In genomic region chr11:66546368-66546965, GRCh38 we compare ENCODE assay signal across 8 cellular contexts. TPM values are rescaled to one million over a fixed set of nuclear protein-coding genes. Genes with fewer than 3 reads are reported as not detected.
DNase-seq lines count a peak whose midpoint lies in the region; TF ChIP-seq lines count a peak whose summit lies in the region.

ACTN3 (plus strand) TSS chr11:66546903; CDS start chr11:66546938, 35 bp downstream.

- H3K9ac ChIP-seq in colonic mucosa (ENCODE audit: low read depth in 2 of 2, low read length in 2 of 2) (peak within 1 kb of the TSS; percentile 76 to 95), mesendoderm (ENCODE audit: low read length) (peak within 1 kb of the TSS; percentile 93)

- H3K4me1 Mint-ChIP-seq in Caco-2 (ENCODE audit: low read depth, unreplicated experiment): peaks cover 15% of the 10 kb centered on the region

- H3K4me2 ChIP-seq in mesendoderm (ENCODE audit: low read length): peak within 1 kb of the TSS; percentile 78

- TF ChIP-seq CTCF in Caco-2 (IDR thresholded peaks at IDR 0.05; ENCODE audit: insufficient read depth in 1 of 2, low read depth in 1 of 2, low read length in 1 of 2, severe bottlenecking in 1 of 2, unreplicated experiment in 1 of 2): no peak
- TF ChIP-seq CTCF in colonic mucosa (IDR thresholded peaks at IDR 0.05): no peak

- H3K79me2 ChIP-seq in mesendoderm (ENCODE audit: control insufficient read depth, insufficient read depth, low read length): no peaks in the 10 kb centered on the region

- no CpG with 5 or more reads among the region's 37 CpGs for WGBS in mesendoderm (ENCODE audit: extremely low coverage, insufficient coverage, low lambda C conversion rate)

- no peaks in the 10 kb centered on the region for H3K9me3 Mint-ChIP-seq in Caco-2 (ENCODE audit: unreplicated experiment)

- H4K8ac ChIP-seq in mesendoderm (ENCODE audit: low read depth, low read length): peak within 1 kb of the TSS; percentile 7

- intact Hi-C loops in Caco-2 (cut with micrococcal nuclease; ENCODE audit: unreplicated experiment) (loop anchor here (1.0 to 5.0 kb wide), 4 partner anchors 46 to 131 kb away; partner anchors contain the start of genes CCDC87, CCS, DPP3 and RBM14), colonic mucosa (cut with DNase I) (no loop called here)

- H3K27ac Mint-ChIP-seq in Caco-2 (ENCODE audit: unreplicated experiment): peak within 1 kb of the TSS; percentile 60

- BruUV-seq in Caco-2 (replicated peaks; lab: Mats Ljungman, UMichigan): no TSS peak

- DNase-seq in Caco-2 (no peak), colonic mucosa (peak; percentile 33), mesendoderm (peak; percentile 57), NCI-H187 treated with DMSO at 0.1 percent for 48 hours (lab: John Stamatoyannopoulos, UW) (no peak), NCI-H1092 treated with DMSO at 0.1 percent for 48 hours (lab: John Stamatoyannopoulos, UW) (no peak), nucleus accumbens (lab: John Stamatoyannopoulos, UW) (no peak), cerebellum (ENCODE audit: low spot score) (no peak)

- H3K36me3 ChIP-seq in Caco-2 (ENCODE audit: control insufficient read depth, insufficient read depth, low read length): no peaks in the 10 kb centered on the region
- peaks cover 17% of the 10 kb centered on the region; the same call in 1 of the 2 replicates for H3K36me3 ChIP-seq in KOPT-K1 (ENCODE audit: insufficient read depth, low read length)
- no peaks in the 10 kb centered on the region for H3K36me3 ChIP-seq in colonic mucosa
- H3K36me3 ChIP-seq in mesendoderm (ENCODE audit: control insufficient read depth, insufficient read depth, low read length): no peaks in the 10 kb centered on the region

- POLR2A ChIA-PET in Caco-2 (lab: Charles Lee): interaction anchor here (0.5 to 1.9 kb wide), 14 partner anchors 11 to 297 kb away, joined by 3 to 31 read pairs (median 5); partner anchors contain the start of genes CCDC87, DPP3, PELI3 and RBM14

- H2BK5ac ChIP-seq in mesendoderm (ENCODE audit: low read length): no peak within 1 kb of the TSS

- H3K27me3 Mint-ChIP-seq in Caco-2 (ENCODE audit: insufficient read depth, unreplicated experiment): no peaks in the 10 kb centered on the region

- H3K56ac ChIP-seq in mesendoderm (ENCODE audit: low read length): peak within 1 kb of the TSS; percentile 94

- H2BK120ac ChIP-seq in mesendoderm (ENCODE audit: low read depth, low read length): no peak within 1 kb of the TSS

- CTCF ChIA-PET in Caco-2 (lab: Charles Lee): interaction anchor here (0.7 to 2.2 kb wide), 6 partner anchors 44 to 137 kb away, joined by 3 to 31 read pairs (median 6); partner anchors contain the start of genes CCDC87, CCS, DPP3 and RBM4B

- H4K5ac ChIP-seq in mesendoderm (ENCODE audit: low read length): no peak within 1 kb of the TSS

- H3K4me3 ChIP-seq in Caco-2 (ENCODE audit: low read depth, low read length) (peak within 1 kb of the TSS; percentile 59), colonic mucosa (peak within 1 kb of the TSS; percentile 88), mesendoderm (ENCODE audit: low read length) (peak within 1 kb of the TSS; percentile 81)

- H3K9me3 ChIP-seq in Caco-2 (no peaks in the 10 kb centered on the region), KOPT-K1 (ENCODE audit: insufficient read depth, low read length, poor library complexity, severe bottlenecking) (no peaks in the 10 kb centered on the region), colonic mucosa (no peaks in the 10 kb centered on the region)

- peak within 1 kb of the TSS; percentile 75 for H3K27ac ChIP-seq in KOPT-K1 (ENCODE audit: low read depth, low read length, poor library complexity, severe bottlenecking)
- H3K27ac ChIP-seq in colonic mucosa: peak within 1 kb of the TSS; percentile 70
- H3K27ac ChIP-seq in mesendoderm (ENCODE audit: low read depth, low read length): no peak within 1 kb of the TSS

- peaks cover 11% of the 10 kb centered on the region for H3K36me3 Mint-ChIP-seq in Caco-2 (ENCODE audit: insufficient read depth, unreplicated experiment)

- peak within 1 kb of the TSS; percentile 62 for H3K18ac ChIP-seq in mesendoderm (ENCODE audit: low read length)

- H3K4me1 ChIP-seq in Caco-2 (peaks cover 27% of the 10 kb centered on the region), colonic mucosa (peaks cover 12% of the 10 kb centered on the region), mesendoderm (ENCODE audit: control insufficient read depth, low read depth, low read length) (no peaks in the 10 kb centered on the region)

- H3K4ac ChIP-seq in mesendoderm (ENCODE audit: low read depth, low read length): peak within 1 kb of the TSS; percentile 8

- no peak within 1 kb of the TSS for H3K23ac ChIP-seq in mesendoderm (ENCODE audit: low read length)

- no peaks in the 10 kb centered on the region for H3K79me1 ChIP-seq in mesendoderm (ENCODE audit: low read length)

- H3K4me3 Mint-ChIP-seq in Caco-2 (ENCODE audit: unreplicated experiment): peak within 1 kb of the TSS; percentile 84

- H3K27me3 ChIP-seq in Caco-2 (replicated peaks; ENCODE audit: control insufficient read depth, insufficient read depth, low read length) (no peaks in the 10 kb centered on the region), colonic mucosa (no peaks in the 10 kb centered on the region), mesendoderm (ENCODE audit: insufficient read depth, low read length, poor library complexity) (no peaks in the 10 kb centered on the region)

- H2AK5ac ChIP-seq in mesendoderm (ENCODE audit: low read length): no peak within 1 kb of the TSS

- H2BK15ac ChIP-seq in mesendoderm (replicated peaks; ENCODE audit: low read depth): no peak within 1 kb of the TSS

RNA-seq across cellular contexts. Expression of gene ACTN3, which starts in this region (rescaled TPM):
- total RNA-seq in Caco-2 (2022) (0.16 TPM in 1 of 2 replicates, not detected in the other), colonic mucosa (under 1 TPM in 1 of 2 donors, not detected in 1; 0.11 TPM), cerebellum (not detected)
- polyA plus RNA-seq in mesendoderm (2013, experiment 1 of 2): 0.86 TPM
- polyA plus RNA-seq in mesendoderm (2013, experiment 2 of 2): 0.87 TPM

Comparison
In these comparisons a context has a peak if more than half of its experiments do, and no peak if none do; other contexts are left out.
1. Peak in DNase-seq, H3K4me3 ChIP-seq, H3K27ac ChIP-seq and H3K9ac ChIP-seq in colonic mucosa; RNA of the gene not detected or under 1 TPM.